ENCODE assay signal across 9 cellular contexts in the genomic region with DNA sequence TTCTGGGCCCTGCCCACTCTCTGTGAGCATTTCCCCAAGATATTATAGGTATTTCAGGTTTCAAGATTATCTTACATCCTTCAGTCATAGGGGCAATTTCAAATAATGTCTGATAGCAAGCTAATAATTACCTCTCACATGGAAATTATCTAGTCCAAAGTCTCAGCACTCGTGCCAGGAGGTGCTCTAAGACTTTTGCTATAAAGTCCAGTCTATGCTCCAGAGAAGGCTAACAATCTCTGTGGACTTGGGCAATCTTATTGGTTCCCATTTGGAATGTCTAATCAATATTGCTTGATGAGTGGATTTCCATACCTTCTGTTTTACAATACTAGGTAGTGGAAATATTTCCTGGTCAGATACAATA. TPM values are rescaled to one million over a fixed set of nuclear protein-coding genes. Genes with fewer than 3 reads are reported as not detected.
"Had no signal": no experiment of that assay in that cellular context is flagged by ENCODE, and none has a peak within 500 bp of the region (broad histone marks: within the 10 kb centered on the region; RNA-seq: fewer than 3 reads in every experiment).

No MANE protein-coding gene starts in this region.

- H2AFZ ChIP-seq: GM23338 had no signal

- FAIRE-seq: H1, H54, K562 had no signal

- H3K4me3 ChIP-seq: GM23338, K562 had no signal

- ATAC-seq: GM23338, K562 had no signal

- H3K4me2 ChIP-seq: GM23338 had no signal

- DNase-seq: H9, HCEC 1CT, IMR-90 had no signal

- H3K27ac ChIP-seq: HL-60 had no signal

RNA-seq across cellular contexts. Expression of a gene that starts 5.4 kb away (rescaled TPM):
- total RNA-seq: GM23338, H1, H9, HT1080, IMR-90, K562 had no signal
- polyA plus RNA-seq: IMR-90 had no signal
